Comparison of ENCODE assay signal across 9 cellular contexts in genomic region chr3:138774529-138775253, GRCh38.
DNase-seq lines count a peak whose midpoint lies in the region; ATAC-seq lines count a peak whose summit lies in the region.
"Had no signal": no experiment of that assay in that cellular context is flagged by ENCODE, and none has a peak within 500 bp of the region (broad histone marks: within the 10 kb centered on the region; RNA-seq: fewer than 3 reads in every experiment).

No MANE protein-coding gene starts in this region.

- intact Hi-C loops in aorta (cut with DNase I), result no loop called here

- ATAC-seq in GM18907 (IDR thresholded peaks at IDR 0.05; ENCODE audit: unreplicated experiment), result peak; percentile 56
- peak; percentile 78 for ATAC-seq in aorta (ENCODE audit: low FRiP score)
- ATAC-seq in GM18867 (IDR thresholded peaks at IDR 0.05; ENCODE audit: unreplicated experiment), result no peak

- H3K4me3 ChIP-seq in endocrine pancreas (ENCODE audit: control insufficient read depth, insufficient read depth, low read length) (peak overlapping the region; percentile 48), aorta (ENCODE audit: low read length in 2 of 2) (no peak overlapping the region)

- H3K27me3 ChIP-seq in endocrine pancreas (ENCODE audit: control insufficient read depth, insufficient read depth, low read length) (no peaks in the 10 kb centered on the region), aorta (ENCODE audit: control insufficient read depth in 1 of 2, insufficient read depth in 2 of 2, low read length in 1 of 2) (peaks cover 0 to 1% of the 10 kb centered on the region in 2 donors)

- H3K9ac ChIP-seq in endocrine pancreas (ENCODE audit: control insufficient read depth, insufficient read depth, low read length), result no peak overlapping the region

- H3K36me3 ChIP-seq in endocrine pancreas (ENCODE audit: control insufficient read depth, insufficient read depth, low read length), result no peaks in the 10 kb centered on the region
- no peaks in the 10 kb centered on the region for H3K36me3 ChIP-seq in aorta (ENCODE audit: control insufficient read depth in 1 of 2, insufficient read depth in 2 of 2, low read length in 1 of 2)

- H3K9me3 ChIP-seq in endocrine pancreas (ENCODE audit: control insufficient read depth, low read length) (no peaks in the 10 kb centered on the region), aorta (ENCODE audit: control insufficient read depth, low read length) (no peaks in the 10 kb centered on the region)

- H3K4me1 ChIP-seq in endocrine pancreas (ENCODE audit: control insufficient read depth, insufficient read depth, low read length), result peaks cover 19% of the 10 kb centered on the region
- peaks cover 0 to 10% of the 10 kb centered on the region in 2 donors for H3K4me1 ChIP-seq in aorta (ENCODE audit: control insufficient read depth in 1 of 2, insufficient read depth in 2 of 2, low read length in 2 of 2)

- DNase-seq in AG20443 (ENCODE audit: low spot score) (peak; percentile 85), LHCN-M2 (ENCODE audit: low read depth) (peak; percentile 99), RKO (ENCODE audit: low spot score) (peak; percentile 97), midbrain (lab: John Stamatoyannopoulos, UW) (peak; percentile 80), aorta (no peak)
- DNase-seq: naive B cell had no signal

- H3K27ac ChIP-seq in aorta (ENCODE audit: low read depth in 1 of 2, low read length in 2 of 2), result peak overlapping the region; percentile 44 to 72

Comparison
In these comparisons a context has a peak if more than half of its experiments do, and no peak if none do; other contexts are left out.
1. DNase-seq: peak in AG20443 (single experiment), LHCN-M2 (single experiment), RKO (single experiment) and midbrain (single experiment); none in aorta (0 of 2).